16 cellular contexts compared by ENCODE assay signal in genomic region chr3:160796813-160797164, GRCh38. TPM values are rescaled to one million over a fixed set of nuclear protein-coding genes. Genes with fewer than 3 reads are reported as not detected.
A peak's percentile ranks its signal among the peaks of the same experiment; 100 is the strongest.
DNase-seq lines count a peak whose midpoint lies in the region; ATAC-seq and TF ChIP-seq lines count a peak whose summit lies in the region.
"Had no signal": no experiment of that assay in that cellular context is flagged by ENCODE, and none has a peak within 500 bp of the region (broad histone marks: within the 10 kb centered on the region; RNA-seq: fewer than 3 reads in every experiment).

No MANE protein-coding gene starts in this region.

- H2AK5ac ChIP-seq in mesenchymal stem cell (ENCODE audit: low read length, severe bottlenecking): no peak overlapping the region

- H3K18ac ChIP-seq in mesenchymal stem cell (ENCODE audit: low read depth in 1 of 2, low read length in 2 of 2): no peak overlapping the region

- H3K27ac ChIP-seq in lower lobe of right lung (peak overlapping the region; percentile 43), mesenchymal stem cell (ENCODE audit: low read length, poor library complexity, severe bottlenecking) (no peak overlapping the region)
- H3K27ac ChIP-seq: KMS-11, RWPE1 had no signal

- no peaks in the 10 kb centered on the region for H3K9me3 Mint-ChIP-seq in natural killer cell
- H3K9me3 Mint-ChIP-seq in natural killer cell treated with Interleukin-12 subunit alpha and Interleukin-12 subunit beta and Interleukin-15 and Interleukin-18, amount 100 ng/mL, for 72 hours: no peaks in the 10 kb centered on the region
- no peaks in the 10 kb centered on the region for H3K9me3 Mint-ChIP-seq in endothelial cell (ENCODE audit: unreplicated experiment)

- H3K4ac ChIP-seq in mesenchymal stem cell (ENCODE audit: low read depth in 1 of 2, low read length in 2 of 2): no peak overlapping the region

- no peak for ATAC-seq in natural killer cell
- ATAC-seq in natural killer cell treated with Interleukin-12 subunit alpha and Interleukin-12 subunit beta and Interleukin-15 and Interleukin-18, amount 100 ng/mL, for 72 hours: no peak
- ATAC-seq in lower lobe of right lung: peak; percentile 88 to 91
- ATAC-seq in HG02610 (IDR thresholded peaks at IDR 0.05; ENCODE audit: unreplicated experiment): no peak
- ATAC-seq: GM12878 had no signal

- H2BK5ac ChIP-seq in mesenchymal stem cell (ENCODE audit: low read depth, low read length, poor library complexity, severe bottlenecking): no peak overlapping the region

- no peak overlapping the region for H4K8ac ChIP-seq in mesenchymal stem cell (ENCODE audit: low read length)

- H3K4me3 Mint-ChIP-seq in natural killer cell (no peak overlapping the region), endothelial cell (ENCODE audit: unreplicated experiment) (no peak overlapping the region)
- H3K4me3 Mint-ChIP-seq in natural killer cell treated with Interleukin-12 subunit alpha and Interleukin-12 subunit beta and Interleukin-15 and Interleukin-18, amount 100 ng/mL, for 72 hours: no peak overlapping the region

- H3K36me3 ChIP-seq in lower lobe of right lung (no peaks in the 10 kb centered on the region), mesenchymal stem cell (ENCODE audit: control insufficient read depth in 1 of 2, insufficient read depth in 2 of 2, low read depth in 1 of 2, low read length in 2 of 2) (no peaks in the 10 kb centered on the region)

- no peak overlapping the region for H2AFZ ChIP-seq in mesenchymal stem cell (ENCODE audit: low read depth, low read length)

- H3K4me1 ChIP-seq in lower lobe of right lung: peaks cover 8% of the 10 kb centered on the region
- no peaks in the 10 kb centered on the region for H3K4me1 ChIP-seq in mesenchymal stem cell (ENCODE audit: control insufficient read depth, insufficient read depth, low read depth, low read length)

- H3K9me3 ChIP-seq in lower lobe of right lung (no peaks in the 10 kb centered on the region), mesenchymal stem cell (ENCODE audit: control insufficient read depth, low read length) (no peaks in the 10 kb centered on the region)

- intact Hi-C loops in natural killer cell (cut with micrococcal nuclease) (no loop called here), lower lobe of right lung (cut with DNase I) (no loop called here)

- no peak overlapping the region for H3K4me3 ChIP-seq in lower lobe of right lung
- H3K4me3 ChIP-seq in mesenchymal stem cell (ENCODE audit: insufficient read depth in 1 of 2, low read depth in 1 of 2, low read length in 2 of 2): no peak overlapping the region
- H3K4me3 ChIP-seq: GM12878 had no signal

- no peak overlapping the region for H3K4me2 ChIP-seq in mesenchymal stem cell (ENCODE audit: low read length, poor library complexity, severe bottlenecking)
- H3K4me2 ChIP-seq: KMS-11 had no signal

- no peak overlapping the region for H2BK120ac ChIP-seq in mesenchymal stem cell (ENCODE audit: low read depth, low read length)

- DNase-seq in natural killer cell (no peak), endothelial cell (ENCODE audit: low spot score) (no peak), lower lobe of right lung (no peak), NCI-H446 (lab: John Stamatoyannopoulos, UW) (no peak), mesenchymal stem cell (no peak), HPDE6-E6E7 (ENCODE audit: extremely low spot score) (no peak)
- no peak for DNase-seq in natural killer cell treated with Interleukin-12 subunit alpha and Interleukin-12 subunit beta and Interleukin-15 and Interleukin-18, amount 100 ng/mL, for 72 hours (ENCODE audit: low spot score)
- DNase-seq: activated CD4-positive, alpha-beta T cell treated with anti-CD3 and anti-CD28 coated beads, Interleukin-2, amount 50 U/mL, for 1 hour; DND-41; effector memory CD4-positive, alpha-beta T cell; stimulated activated CD4-positive, alpha-beta T cell treated with anti-CD3 and anti-CD28 coated beads, Interleukin-1b, Interleukin-23, amount 100 ng/mL, for 48 hours; T-helper 2 cell had no signal

- TF ChIP-seq CTCF in natural killer cell (IDR thresholded peaks at IDR 0.05): no peak
- no peak for TF ChIP-seq CTCF in endothelial cell (IDR thresholded peaks at IDR 0.05; ENCODE audit: unreplicated experiment)
- no peak for TF ChIP-seq CTCF in lower lobe of right lung (IDR thresholded peaks at IDR 0.05)

- H2BK12ac ChIP-seq in mesenchymal stem cell (ENCODE audit: low read length in 2 of 2): no peak overlapping the region

- H3K79me1 ChIP-seq in mesenchymal stem cell (replicated peaks; ENCODE audit: low read length, poor library complexity, severe bottlenecking): no peaks in the 10 kb centered on the region

- H2BK15ac ChIP-seq in mesenchymal stem cell (ENCODE audit: low read depth, poor library complexity, severe bottlenecking): no peak overlapping the region

- H3K14ac ChIP-seq in mesenchymal stem cell (ENCODE audit: low read length in 2 of 2): no peak overlapping the region

- WGBS in mesenchymal stem cell: no CpG with 5 or more reads among the region's 1 CpG

- no peak overlapping the region for H3K9ac ChIP-seq in mesenchymal stem cell (ENCODE audit: low read length)
- H3K9ac ChIP-seq: KMS-11 had no signal

- peak overlapping the region; percentile 52 to 85 for H3K27ac Mint-ChIP-seq in natural killer cell
- H3K27ac Mint-ChIP-seq in natural killer cell treated with Interleukin-12 subunit alpha and Interleukin-12 subunit beta and Interleukin-15 and Interleukin-18, amount 100 ng/mL, for 72 hours: peak overlapping the region in 1 of 2 donors; percentile 15
- H3K27ac Mint-ChIP-seq in endothelial cell (ENCODE audit: unreplicated experiment): peak overlapping the region; percentile 50

- H3K36me3 Mint-ChIP-seq in natural killer cell (no peaks in the 10 kb centered on the region), endothelial cell (ENCODE audit: low read depth, unreplicated experiment) (no peaks in the 10 kb centered on the region)
- H3K36me3 Mint-ChIP-seq in natural killer cell treated with Interleukin-12 subunit alpha and Interleukin-12 subunit beta and Interleukin-15 and Interleukin-18, amount 100 ng/mL, for 72 hours: no peaks in the 10 kb centered on the region

- H3K27me3 Mint-ChIP-seq in natural killer cell (ENCODE audit: low read depth in 2 of 2) (no peaks in the 10 kb centered on the region), endothelial cell (ENCODE audit: unreplicated experiment) (no peaks in the 10 kb centered on the region)
- no peaks in the 10 kb centered on the region for H3K27me3 Mint-ChIP-seq in natural killer cell treated with Interleukin-12 subunit alpha and Interleukin-12 subunit beta and Interleukin-15 and Interleukin-18, amount 100 ng/mL, for 72 hours

- H4K91ac ChIP-seq in mesenchymal stem cell (ENCODE audit: low read length): no peak overlapping the region

- no peak overlapping the region for H3K23ac ChIP-seq in mesenchymal stem cell (ENCODE audit: low read length in 2 of 2)

- H3K27me3 ChIP-seq in lower lobe of right lung (ENCODE audit: low read depth) (no peaks in the 10 kb centered on the region), mesenchymal stem cell (ENCODE audit: control insufficient read depth in 1 of 2, insufficient read depth in 1 of 2, low read length in 2 of 2) (no peaks in the 10 kb centered on the region)

- H3K4me1 Mint-ChIP-seq in natural killer cell: peaks cover 68 to 81% of the 10 kb centered on the region in 2 donors
- H3K4me1 Mint-ChIP-seq in natural killer cell treated with Interleukin-12 subunit alpha and Interleukin-12 subunit beta and Interleukin-15 and Interleukin-18, amount 100 ng/mL, for 72 hours (ENCODE audit: low read depth in 2 of 2): peaks cover 56 to 69% of the 10 kb centered on the region in 2 donors
- H3K4me1 Mint-ChIP-seq in endothelial cell (ENCODE audit: unreplicated experiment): peaks cover 22% of the 10 kb centered on the region

RNA-seq across cellular contexts. Expression of gene PPM1L, which starts 40.8 kb away (rescaled TPM):
- total RNA-seq in natural killer cell (10 to 100 TPM; 52.6 to 73.2 (median 52.9) TPM), endothelial cell (ENCODE audit: unreplicated experiment) (12.2 TPM), lower lobe of right lung (14.9 TPM)
- total RNA-seq in natural killer cell treated with Interleukin-12 subunit alpha and Interleukin-12 subunit beta and Interleukin-15 and Interleukin-18, amount 100 ng/mL, for 72 hours: 10 to 100 TPM; 14.9 to 15.2 TPM
- polyA plus RNA-seq in mesenchymal stem cell (2013, experiment 1 of 2): 0.95 TPM
- polyA plus RNA-seq in mesenchymal stem cell (2013, experiment 2 of 2): 0.81 TPM

Comparison
In these comparisons a context has a peak if more than half of its experiments do, and no peak if none do; other contexts are left out.
1. ATAC-seq: peak in lower lobe of right lung (2 of 2); none in natural killer cell (0 of 3), natural killer cell treated with Interleukin-12 subunit alpha and Interleukin-12 subunit beta and Interleukin-15 and Interleukin-18, amount 100 ng/mL, for 72 hours (0 of 2) and HG02610 (single experiment).